8 cellular contexts compared by ENCODE assay signal in the genomic region with DNA sequence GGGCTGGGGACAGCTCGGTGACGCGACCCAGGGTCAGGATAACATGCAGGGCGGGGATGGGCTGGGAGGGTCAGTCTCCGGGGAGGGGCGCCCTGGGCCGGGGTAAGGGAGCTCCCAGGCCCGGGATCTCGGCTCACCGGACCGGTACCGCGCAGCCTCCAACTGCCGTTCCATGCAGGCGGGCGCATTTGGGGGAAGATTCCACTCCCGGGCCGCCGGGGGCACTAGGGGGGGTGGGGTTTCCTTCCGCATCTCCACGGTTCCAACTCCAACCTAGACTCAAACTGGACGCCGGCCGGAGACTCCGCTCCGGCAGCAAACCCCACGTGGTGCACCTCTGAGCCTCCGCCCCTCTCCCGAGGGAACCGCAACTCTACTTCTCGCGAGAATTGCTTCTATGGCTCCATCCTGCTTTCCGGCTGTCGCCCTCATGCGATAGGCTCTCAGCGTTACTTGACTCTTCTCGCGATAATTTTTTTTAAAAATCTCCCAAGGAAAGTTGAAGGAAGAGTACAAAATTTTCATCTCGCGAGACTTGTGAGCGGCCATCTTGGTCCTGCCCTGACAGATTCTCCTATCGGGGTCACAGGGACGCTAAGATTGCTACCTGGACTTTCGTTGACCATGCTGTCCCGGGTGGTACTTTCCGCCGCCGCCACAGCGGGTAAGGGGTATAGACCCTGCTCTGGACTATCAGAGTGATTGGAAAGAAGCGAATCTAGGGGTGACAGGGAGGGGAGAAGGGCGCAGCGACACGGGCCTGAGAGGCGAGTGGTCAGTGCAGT. TPM values are rescaled to one million over a fixed set of nuclear protein-coding genes. Genes with fewer than 3 reads are reported as not detected.
DNase-seq lines count a peak whose midpoint lies in the region; ATAC-seq and TF ChIP-seq lines count a peak whose summit lies in the region.

A gene with protein sequence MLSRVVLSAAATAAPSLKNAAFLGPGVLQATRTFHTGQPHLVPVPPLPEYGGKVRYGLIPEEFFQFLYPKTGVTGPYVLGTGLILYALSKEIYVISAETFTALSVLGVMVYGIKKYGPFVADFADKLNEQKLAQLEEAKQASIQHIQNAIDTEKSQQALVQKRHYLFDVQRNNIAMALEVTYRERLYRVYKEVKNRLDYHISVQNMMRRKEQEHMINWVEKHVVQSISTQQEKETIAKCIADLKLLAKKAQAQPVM (plus strand): TSS at position 547 of the 785 bp plus-strand sequence. CDS start 78 bp downstream, at position 625.
A gene (minus strand): TSS at position 339 of the 785 bp plus-strand sequence. CDS start 87 bp downstream, at position 252.

- peak within 1 kb of the TSS; percentile 100 for H3K4me3 Mint-ChIP-seq in activated naive CD8-positive, alpha-beta T cell treated with anti-CD3 and anti-CD28 coated beads, Interleukin-2, amount 50 U/mL, for 24 hours

- peak; percentile 99 for DNase-seq in GM12865 (ENCODE audit: low read depth)
- DNase-seq in NCI-H1417 treated with DMSO at 0.1 percent for 48 hours (lab: John Stamatoyannopoulos, UW) = peak; percentile 93
- DNase-seq in SW480 (ENCODE audit: low spot score) = peak; percentile 99
- DNase-seq in activated naive CD8-positive, alpha-beta T cell treated with anti-CD3 and anti-CD28 coated beads, Interleukin-2, amount 50 U/mL, for 24 hours = peak; percentile 88
- peak; percentile 95 for DNase-seq in Right ventricle myocardium inferior (ENCODE audit: missing footprints)
- DNase-seq in ovary = peak; percentile 92 to 97 (median 94)
- peak; percentile 94 to 95 for DNase-seq in thyroid gland

- H3K27me3 ChIP-seq in ovary = no peaks in the 10 kb centered on the region
- H3K27me3 ChIP-seq in thyroid gland = no peaks in the 10 kb centered on the region

- TF ChIP-seq POLR2A in ovary (IDR thresholded peaks at IDR 0.05) (peak; percentile 30), thyroid gland (IDR thresholded peaks at IDR 0.05) (peak in 1 of 2 donors; percentile 51)

- no peaks in the 10 kb centered on the region for H3K27me3 Mint-ChIP-seq in activated naive CD8-positive, alpha-beta T cell treated with anti-CD3 and anti-CD28 coated beads, Interleukin-2, amount 50 U/mL, for 24 hours

- peaks cover 11% of the 10 kb centered on the region for H3K4me1 ChIP-seq in ovary (ENCODE audit: insufficient read depth)
- peaks cover 9 to 28% of the 10 kb centered on the region in 2 donors for H3K4me1 ChIP-seq in thyroid gland

- intact Hi-C loops in Right ventricle myocardium inferior (cut with DNase I) = no loop called here
- intact Hi-C loops in ovary (cut with DNase I) = no loop called here
- intact Hi-C loops in thyroid gland (cut with DNase I) = no loop called here

- H3K4me3 ChIP-seq in GM12865 (ENCODE audit: low read depth, low read length) (peak within 1 kb of the TSS; percentile 85), ovary (peak within 1 kb of the TSS; percentile 97), thyroid gland (replicated peaks in 1 of 3) (peak within 1 kb of the TSS; percentile 67 to 86 (median 77))

- H3K36me3 ChIP-seq in ovary = no peaks in the 10 kb centered on the region
- H3K36me3 ChIP-seq in thyroid gland = peaks cover 8 to 9% of the 10 kb centered on the region in 2 donors

- TF ChIP-seq EP300 in ovary (IDR thresholded peaks at IDR 0.05) = no peak

- H3K9me3 ChIP-seq in ovary (no peaks in the 10 kb centered on the region), thyroid gland (no peaks in the 10 kb centered on the region)

- peak within 1 kb of the TSS; percentile 6 to 63 for H3K27ac ChIP-seq in ovary
- H3K27ac ChIP-seq in thyroid gland = peak within 1 kb of the TSS; percentile 49 to 74 (median 71)

- no peaks in the 10 kb centered on the region for H3K9me3 Mint-ChIP-seq in activated naive CD8-positive, alpha-beta T cell treated with anti-CD3 and anti-CD28 coated beads, Interleukin-2, amount 50 U/mL, for 24 hours

- H3K27ac Mint-ChIP-seq in activated naive CD8-positive, alpha-beta T cell treated with anti-CD3 and anti-CD28 coated beads, Interleukin-2, amount 50 U/mL, for 24 hours = peak within 1 kb of the TSS; percentile 99

- H3K36me3 Mint-ChIP-seq in activated naive CD8-positive, alpha-beta T cell treated with anti-CD3 and anti-CD28 coated beads, Interleukin-2, amount 50 U/mL, for 24 hours (ENCODE audit: low read depth) = peaks cover 68% of the 10 kb centered on the region

- TF ChIP-seq CTCF in GM12865 (IDR thresholded peaks at IDR 0.05; ENCODE audit: insufficient read depth, low read depth, low read length, missing control alignments) (no peak), ovary (IDR thresholded peaks at IDR 0.05) (no peak), thyroid gland (IDR thresholded peaks at IDR 0.05) (no peak)

- H3K4me1 Mint-ChIP-seq in activated naive CD8-positive, alpha-beta T cell treated with anti-CD3 and anti-CD28 coated beads, Interleukin-2, amount 50 U/mL, for 24 hours = peaks cover 83% of the 10 kb centered on the region

- ATAC-seq in HG02763 (IDR thresholded peaks at IDR 0.05; ENCODE audit: unreplicated experiment) (peak; percentile 95), Right ventricle myocardium inferior (peak; percentile 95)
- ATAC-seq in activated naive CD8-positive, alpha-beta T cell treated with anti-CD3 and anti-CD28 coated beads, Interleukin-2, amount 50 U/mL, for 24 hours = peak; percentile 95

- WGBS in ovary, 3 donors = 0 to 1% (median 1%) methylated on average over 40 to 54 of the region's 54 CpGs
- WGBS in thyroid gland, 2 donors = 0 to 1% methylated on average over 33 to 52 of the region's 54 CpGs

RNA-seq across cellular contexts. Expression of the first gene that starts in this region (rescaled TPM):
- total RNA-seq in Right ventricle myocardium inferior (691 TPM), ovary (100 to 1,000 TPM; 125 to 152 (median 136) TPM), thyroid gland (100 to 1,000 TPM; 128 to 252 (median 193) TPM)
- 100 to 1,000 TPM; 183 to 277 TPM for polyA plus RNA-seq in ovary

RNA-seq across cellular contexts. Expression of the second gene that starts in this region (rescaled TPM):
- total RNA-seq in Right ventricle myocardium inferior (27.5 TPM), ovary (10 to 100 TPM; 14.5 to 68.4 (median 21.7) TPM), thyroid gland (10 to 100 TPM; 19.5 to 36.1 (median 26.3) TPM)
- 10 to 100 TPM; 12.7 to 23.8 TPM for polyA plus RNA-seq in ovary

Comparison
In these comparisons a context has a peak if more than half of its experiments do, and no peak if none do; other contexts are left out.
1. Peak in every context shown above with its lines: DNase-seq, ATAC-seq, H3K4me3 ChIP-seq and H3K27ac ChIP-seq.